In genomic region chr9:136484153-136485048, GRCh38 we compare ENCODE assay signal across 8 cellular contexts. TPM values are rescaled to one million over a fixed set of nuclear protein-coding genes. Genes with fewer than 3 reads are reported as not detected.
DNase-seq lines count a peak whose midpoint lies in the region; ATAC-seq and TF ChIP-seq lines count a peak whose summit lies in the region.

No MANE protein-coding gene starts in this region.

- H3K4me2 ChIP-seq in skeletal muscle satellite cell (ENCODE audit: low read length): peak overlapping the region; percentile 100

- intact Hi-C loops in Caco-2 (cut with micrococcal nuclease; ENCODE audit: unreplicated experiment): loop anchor here (1.0 to 5.0 kb wide), 4 partner anchors 63 to 308 kb away; partner anchors contain the start of genes NOTCH1 and TMEM141
- intact Hi-C loops in activated CD8-positive, alpha-beta T cell treated with anti-CD3 and anti-CD28 coated beads for 36 hours (cut with micrococcal nuclease): loop anchor here (2.0 to 10.0 kb wide), 2 partner anchors 50 to 146 kb away; no protein-coding TSS in a partner anchor

- H3K9me3 ChIP-seq in Caco-2 (no peaks in the 10 kb centered on the region), HUES6 (ENCODE audit: control insufficient read depth, insufficient read depth, low read depth, low read length) (no peaks in the 10 kb centered on the region), right atrium auricular region (no peaks in the 10 kb centered on the region), skeletal muscle satellite cell (replicated peaks; ENCODE audit: low read length) (no peaks in the 10 kb centered on the region)

- peaks cover 35% of the 10 kb centered on the region for H3K36me3 Mint-ChIP-seq in Caco-2 (ENCODE audit: insufficient read depth, unreplicated experiment)
- peaks cover 15% of the 10 kb centered on the region for H3K36me3 Mint-ChIP-seq in activated CD8-positive, alpha-beta T cell treated with anti-CD3 and anti-CD28 coated beads for 36 hours (ENCODE audit: low read depth)

- H3K9ac ChIP-seq in HUES6 (ENCODE audit: low read length): peak overlapping the region; percentile 51
- H3K9ac ChIP-seq in skeletal muscle satellite cell (ENCODE audit: low read depth, low read length): peak overlapping the region; percentile 95

- ATAC-seq in activated CD8-positive, alpha-beta T cell treated with anti-CD3 and anti-CD28 coated beads for 36 hours: no peak
- ATAC-seq in HG03095 (IDR thresholded peaks at IDR 0.05; ENCODE audit: unreplicated experiment) (no peak), HG02610 (IDR thresholded peaks at IDR 0.05; ENCODE audit: unreplicated experiment) (no peak)

- H3K4me1 ChIP-seq in Caco-2: peaks cover 16% of the 10 kb centered on the region
- H3K4me1 ChIP-seq in HUES6 (ENCODE audit: control insufficient read depth, insufficient read depth, low read length): peaks cover 12% of the 10 kb centered on the region
- H3K4me1 ChIP-seq in right atrium auricular region: peaks cover 5 to 32% of the 10 kb centered on the region in 2 donors
- peaks cover 18% of the 10 kb centered on the region for H3K4me1 ChIP-seq in skeletal muscle satellite cell (ENCODE audit: control insufficient read depth, insufficient read depth, low read length)

- POLR2A ChIA-PET in Caco-2 (lab: Charles Lee): interaction anchor here (0.6 to 1.0 kb wide), 4 partner anchors 142 to 921 kb away, joined by 3 to 9 read pairs (median 4); no protein-coding TSS in a partner anchor
- POLR2A ChIA-PET in activated CD8-positive, alpha-beta T cell treated with anti-CD3 and anti-CD28 coated beads for 36 hours (lab: Charles Lee): interaction anchor here (0.8 to 2.2 kb wide), 5 partner anchors 14 to 146 kb away, joined by 3 to 6 read pairs (median 4); partner anchors contain the start of gene NOTCH1

- H3K4me3 Mint-ChIP-seq in Caco-2 (ENCODE audit: unreplicated experiment): peak overlapping the region; percentile 98
- H3K4me3 Mint-ChIP-seq in activated CD8-positive, alpha-beta T cell treated with anti-CD3 and anti-CD28 coated beads for 36 hours: peak overlapping the region; percentile 44

- H3K27me3 ChIP-seq in Caco-2 (replicated peaks; ENCODE audit: control insufficient read depth, insufficient read depth, low read length) (no peaks in the 10 kb centered on the region), HUES6 (ENCODE audit: control insufficient read depth, insufficient read depth, low read length) (no peaks in the 10 kb centered on the region), right atrium auricular region (no peaks in the 10 kb centered on the region), skeletal muscle satellite cell (ENCODE audit: control insufficient read depth, insufficient read depth, low read length) (peaks cover 18% of the 10 kb centered on the region)

- H3K4me1 Mint-ChIP-seq in Caco-2 (ENCODE audit: low read depth, unreplicated experiment): peaks cover 6% of the 10 kb centered on the region
- H3K4me1 Mint-ChIP-seq in activated CD8-positive, alpha-beta T cell treated with anti-CD3 and anti-CD28 coated beads for 36 hours (ENCODE audit: low read depth): peaks cover 24% of the 10 kb centered on the region

- H3K27ac ChIP-seq in HUES6 (ENCODE audit: low read depth, low read length) (no peak overlapping the region), right atrium auricular region (peak overlapping the region; percentile 99 to 100)

- H3K36me3 ChIP-seq in Caco-2 (ENCODE audit: control insufficient read depth, insufficient read depth, low read length): no peaks in the 10 kb centered on the region
- H3K36me3 ChIP-seq in HUES6 (ENCODE audit: control insufficient read depth, insufficient read depth, low read length): peaks cover 8% of the 10 kb centered on the region
- no peaks in the 10 kb centered on the region for H3K36me3 ChIP-seq in right atrium auricular region
- no peaks in the 10 kb centered on the region for H3K36me3 ChIP-seq in skeletal muscle satellite cell (ENCODE audit: insufficient read depth, low read length)

- H3K27me3 Mint-ChIP-seq in Caco-2 (ENCODE audit: insufficient read depth, unreplicated experiment): no peaks in the 10 kb centered on the region
- peaks cover 1% of the 10 kb centered on the region for H3K27me3 Mint-ChIP-seq in activated CD8-positive, alpha-beta T cell treated with anti-CD3 and anti-CD28 coated beads for 36 hours

- TF ChIP-seq CTCF in Caco-2 (IDR thresholded peaks at IDR 0.05; ENCODE audit: insufficient read depth in 1 of 2, low read depth in 1 of 2, low read length in 1 of 2, severe bottlenecking in 1 of 2, unreplicated experiment in 1 of 2) (no peak), right atrium auricular region (IDR thresholded peaks at IDR 0.05) (no peak)
- TF ChIP-seq CTCF in activated CD8-positive, alpha-beta T cell treated with anti-CD3 and anti-CD28 coated beads for 36 hours (IDR thresholded peaks at IDR 0.05): no peak

- H3K9me3 Mint-ChIP-seq in Caco-2 (ENCODE audit: unreplicated experiment): no peaks in the 10 kb centered on the region
- H3K9me3 Mint-ChIP-seq in activated CD8-positive, alpha-beta T cell treated with anti-CD3 and anti-CD28 coated beads for 36 hours: no peaks in the 10 kb centered on the region

- no TSS peak for BruUV-seq in Caco-2 (replicated peaks; lab: Mats Ljungman, UMichigan)

- DNase-seq in Caco-2 (peak; percentile 62 to 69), right atrium auricular region (ENCODE audit: low spot score) (no peak), NCI-H187 (lab: John Stamatoyannopoulos, UW) (no peak)
- DNase-seq in activated CD8-positive, alpha-beta T cell treated with anti-CD3 and anti-CD28 coated beads for 36 hours: no peak

- H3K4me3 ChIP-seq in Caco-2 (ENCODE audit: low read depth, low read length) (peak overlapping the region; percentile 85), HUES6 (ENCODE audit: low read depth, low read length) (peak overlapping the region; percentile 93), right atrium auricular region (peak overlapping the region; percentile 64 to 99), skeletal muscle satellite cell (ENCODE audit: low read length) (peak overlapping the region; percentile 96)

- H3K27ac Mint-ChIP-seq in Caco-2 (ENCODE audit: unreplicated experiment): peak overlapping the region; percentile 69
- no peak overlapping the region for H3K27ac Mint-ChIP-seq in activated CD8-positive, alpha-beta T cell treated with anti-CD3 and anti-CD28 coated beads for 36 hours

- CTCF ChIA-PET in Caco-2 (lab: Charles Lee): interaction anchor here (0.6 to 7.7 kb wide), 11 partner anchors 35 to 245 kb away, joined by 3 to 140 read pairs (median 5); no protein-coding TSS in a partner anchor
- CTCF ChIA-PET in activated CD8-positive, alpha-beta T cell treated with anti-CD3 and anti-CD28 coated beads for 36 hours (lab: Charles Lee): interaction anchor here (0.7 to 8.8 kb wide), 22 partner anchors 24 to 246 kb away, joined by 3 to 93 read pairs (median 4); no protein-coding TSS in a partner anchor

RNA-seq across cellular contexts. Expression of gene SEC16A, which starts 1.6 kb away (rescaled TPM):
- total RNA-seq in Caco-2 (2022): 76.4 and 81.3 TPM in 2 replicates
- total RNA-seq in activated CD8-positive, alpha-beta T cell treated with anti-CD3 and anti-CD28 coated beads for 36 hours: 10 to 100 TPM; 67.9 to 69.8 TPM
- 10 to 100 TPM; 32.6 to 41.6 TPM for total RNA-seq in right atrium auricular region
- 31.5 and 31.7 TPM in 2 replicates for total RNA-seq in skeletal muscle satellite cell (2012; rRNA removed)

RNA-seq across cellular contexts. Expression of gene INPP5E, which starts 44.8 kb away (rescaled TPM):
- total RNA-seq in Caco-2 (2022) (18.6 and 20.0 TPM in 2 replicates), right atrium auricular region (1 to 10 TPM; 6.4 to 9.1 TPM)
- 10 to 100 TPM; 12.0 to 13.8 TPM for total RNA-seq in activated CD8-positive, alpha-beta T cell treated with anti-CD3 and anti-CD28 coated beads for 36 hours
- 7.9 and 8.5 TPM in 2 replicates for total RNA-seq in skeletal muscle satellite cell (2012; rRNA removed)

Comparison
In these comparisons a context has a peak if more than half of its experiments do, and no peak if none do; other contexts are left out.
1. DNase-seq: peak in Caco-2 (2 of 2); none in activated CD8-positive, alpha-beta T cell treated with anti-CD3 and anti-CD28 coated beads for 36 hours (single experiment), right atrium auricular region (single experiment) and NCI-H187 (0 of 2).
2. Peak in every context shown above with its lines, with median percentiles within 50 percentile points of each other: H3K4me3 ChIP-seq.